In the genomic region with DNA sequence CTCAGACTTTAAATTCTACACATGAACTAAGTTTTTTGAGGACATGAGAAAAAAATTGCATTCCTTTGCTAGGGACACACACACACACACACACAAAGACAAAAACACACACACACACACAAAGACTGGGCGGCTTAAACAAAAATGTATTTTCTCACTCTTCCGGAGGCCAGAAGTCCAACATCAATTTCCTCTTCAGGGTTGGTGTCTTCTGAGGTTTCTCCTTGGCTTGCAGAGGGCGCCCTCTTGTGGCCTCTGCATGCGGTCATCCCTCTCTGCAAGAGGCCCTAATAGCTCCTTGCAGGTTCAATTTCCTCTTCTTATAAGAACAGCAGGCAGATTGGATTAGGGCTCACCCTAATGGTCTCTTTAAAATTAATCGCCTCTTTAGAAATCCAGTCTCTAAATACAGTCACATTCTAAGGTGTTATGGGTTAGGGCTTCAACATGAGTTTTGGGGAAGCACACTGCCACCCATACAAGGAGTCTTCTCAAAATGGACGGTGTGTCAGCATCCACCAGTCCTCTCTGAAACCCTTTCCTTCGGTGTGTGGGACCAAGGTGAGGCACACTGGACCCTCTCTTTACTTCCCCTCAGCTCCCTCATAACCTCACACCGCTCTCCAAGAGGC, we compare ENCODE assay signal across 8 cellular contexts.
A peak's percentile ranks its signal among the peaks of the same experiment; 100 is the strongest.
DNase-seq lines count a peak whose midpoint lies in the region; ATAC-seq, FAIRE-seq and TF ChIP-seq lines count a peak whose summit lies in the region.

No MANE protein-coding gene starts in this region.

- FAIRE-seq in bronchial epithelial cell (lab: Jason Lieb, UNC) = peak; percentile 52

- DNase-seq in AG08396 (ENCODE audit: low spot score) = peak; percentile 74
- peak; percentile 79 for DNase-seq in NCI-H2171 treated with DMSO at 0.1 percent for 48 hours (lab: John Stamatoyannopoulos, UW)
- DNase-seq in WERI-Rb-1 = peak; percentile 85
- peak; percentile 83 for DNase-seq in bronchial epithelial cell (ENCODE audit: low read depth)
- DNase-seq in iPS-NIHi7 (ENCODE audit: extremely low spot score) = peak; percentile 78
- peak; percentile 73 for DNase-seq in smooth muscle cell of the brain vasculature (ENCODE audit: low read depth, low spot score)

- no peaks in the 10 kb centered on the region for H3K36me3 ChIP-seq in WERI-Rb-1
- no peaks in the 10 kb centered on the region for H3K36me3 ChIP-seq in bronchial epithelial cell (ENCODE audit: control insufficient read depth, insufficient read depth, low read length)

- H3K9me3 ChIP-seq in WERI-Rb-1 (ENCODE audit: severe bottlenecking) = no peaks in the 10 kb centered on the region

- H3K27ac ChIP-seq in WERI-Rb-1 = no peak overlapping the region

- H3K27me3 ChIP-seq in WERI-Rb-1 (ENCODE audit: insufficient read depth, low read depth, severe bottlenecking) = no peaks in the 10 kb centered on the region
- H3K27me3 ChIP-seq in bronchial epithelial cell (ENCODE audit: control insufficient read depth, insufficient read depth, low read length) = peaks cover 3% of the 10 kb centered on the region

- TF ChIP-seq CTCF in WERI-Rb-1 (IDR thresholded peaks at IDR 0.05; ENCODE audit: low read depth, low read length) (peak; percentile 84), bronchial epithelial cell (IDR thresholded peaks at IDR 0.05; ENCODE audit: insufficient read depth, low read length, severe bottlenecking) (peak; percentile 88)

- peak overlapping the region; percentile 62 for H3K4me3 ChIP-seq in WERI-Rb-1 (ENCODE audit: low read depth, low read length)
- H3K4me3 ChIP-seq in bronchial epithelial cell (ENCODE audit: low read depth, low read length) = peak overlapping the region; percentile 38

- peak; percentile 75 for ATAC-seq in GM18870 (IDR thresholded peaks at IDR 0.05; ENCODE audit: unreplicated experiment)
- peak; percentile 71 for ATAC-seq in HG03139 (IDR thresholded peaks at IDR 0.05; ENCODE audit: unreplicated experiment)
